5 cellular contexts compared by ENCODE assay signal in genomic region chr4:56449475-56449874, GRCh38. TPM values are rescaled to one million over a fixed set of nuclear protein-coding genes. Genes with fewer than 3 reads are reported as not detected.
"Had no signal": no experiment of that assay in that cellular context is flagged by ENCODE, and none has a peak within 500 bp of the region (broad histone marks: within the 10 kb centered on the region; RNA-seq: fewer than 3 reads in every experiment).

No MANE protein-coding gene starts in this region.

RNA-seq across cellular contexts. Expression of gene ARL9, which starts 56.1 kb away (rescaled TPM):
- total RNA-seq: subcutaneous adipose tissue, thoracic aorta, transverse colon, upper lobe of right lung, vagina had no signal
